8 cellular contexts compared by ENCODE assay signal in the genomic region with DNA sequence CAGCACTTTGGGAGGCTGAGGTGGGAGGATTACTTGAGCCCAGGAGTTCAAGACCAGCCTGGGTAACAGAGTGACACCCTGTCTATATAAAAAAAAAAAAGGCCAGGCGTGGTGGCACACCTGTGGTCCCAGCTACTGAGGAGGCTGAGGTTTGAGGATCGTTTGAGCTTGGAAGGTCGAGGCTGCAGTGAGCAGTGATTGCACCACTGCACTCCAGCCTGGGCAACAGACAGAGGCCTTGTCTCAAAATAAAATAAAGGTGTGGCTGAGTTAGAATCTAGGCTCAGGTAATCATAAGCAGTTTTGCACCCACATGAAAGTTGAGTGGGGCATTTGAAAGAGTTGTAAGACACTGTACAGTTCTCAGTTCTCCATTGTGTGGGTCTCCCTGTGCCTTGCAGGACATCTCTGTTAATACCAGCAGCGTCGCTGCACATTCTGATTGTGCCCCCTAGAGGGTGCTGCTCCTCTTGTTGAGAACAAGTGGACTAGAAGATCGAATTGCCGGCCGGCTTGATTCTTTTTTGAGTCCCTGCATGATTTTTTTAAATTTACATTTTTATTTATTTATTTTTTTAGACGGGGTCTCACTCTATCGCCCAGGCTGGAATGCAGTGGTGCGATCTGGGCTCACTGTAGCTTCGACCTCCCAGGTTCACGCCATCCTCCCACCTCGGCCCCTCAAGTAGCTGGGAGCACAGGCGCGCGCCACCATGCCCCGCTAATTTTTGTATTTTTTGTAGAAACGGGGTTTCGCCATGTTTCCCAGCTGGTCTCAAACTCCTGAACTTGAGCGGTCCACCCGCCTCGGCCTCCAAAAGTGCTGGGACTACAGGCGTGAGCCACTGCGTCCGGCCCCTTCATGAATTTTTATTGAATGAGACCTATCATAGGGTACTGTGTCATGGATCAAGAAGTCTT.
DNase-seq lines count a peak whose midpoint lies in the region; ATAC-seq lines count a peak whose summit lies in the region.

No MANE protein-coding gene starts in this region.

- peak in 1 of 2 donors; percentile 47 for ATAC-seq in CD4-positive, CD25-positive, alpha-beta regulatory T cell (ENCODE audit: low read depth in 2 of 2)
- ATAC-seq in HG03196 (IDR thresholded peaks at IDR 0.05; ENCODE audit: unreplicated experiment), result peak; percentile 87
- peak; percentile 76 for ATAC-seq in activated CD4-positive, alpha-beta T cell treated with anti-CD3 and anti-CD28 coated beads for 36 hours
- ATAC-seq in stimulated activated memory B cell treated with anti-CD40 and anti-IgM and Interleukin-4, amounts not matched to agents 10 μg/mL and 1 μg/mL and 100 μg/mL, for 72 hours, result peak; percentile 74

- no peaks in the 10 kb centered on the region for H3K27me3 ChIP-seq in CD4-positive, CD25-positive, alpha-beta regulatory T cell (ENCODE audit: control insufficient read depth, insufficient read depth, low read length)
- H3K27me3 ChIP-seq in mesenchymal stem cell (ENCODE audit: control insufficient read depth in 1 of 2, insufficient read depth in 1 of 2, low read length in 2 of 2), result no peaks in the 10 kb centered on the region

- H2BK12ac ChIP-seq in mesenchymal stem cell (ENCODE audit: low read length in 2 of 2), result no peak overlapping the region

- H2BK15ac ChIP-seq in mesenchymal stem cell (ENCODE audit: low read depth, poor library complexity, severe bottlenecking), result no peak overlapping the region

- no peak overlapping the region for H3K14ac ChIP-seq in mesenchymal stem cell (ENCODE audit: low read length in 2 of 2)

- H3K9ac ChIP-seq in mesenchymal stem cell (ENCODE audit: low read length), result no peak overlapping the region

- H3K27ac Mint-ChIP-seq in CD4-positive, CD25-positive, alpha-beta regulatory T cell, result no peak overlapping the region
- H3K27ac Mint-ChIP-seq in activated CD4-positive, alpha-beta T cell treated with anti-CD3 and anti-CD28 coated beads for 36 hours, result no peak overlapping the region
- no peak overlapping the region for H3K27ac Mint-ChIP-seq in stimulated activated memory B cell treated with anti-CD40 and anti-IgM and Interleukin-4, amounts not matched to agents 10 μg/mL and 1 μg/mL and 100 μg/mL, for 72 hours

- CTCF ChIA-PET in activated CD4-positive, alpha-beta T cell treated with anti-CD3 and anti-CD28 coated beads for 36 hours (lab: Charles Lee), result interaction anchor here (0.6 to 1.6 kb wide), 8 partner anchors 11 to 1439 kb away, joined by 3 to 10 read pairs (median 4); no protein-coding TSS in a partner anchor

- H2BK120ac ChIP-seq in mesenchymal stem cell (ENCODE audit: low read depth, low read length), result no peak overlapping the region

- POLR2A ChIA-PET in activated CD4-positive, alpha-beta T cell treated with anti-CD3 and anti-CD28 coated beads for 36 hours (lab: Charles Lee), result no interaction called here

- no peak overlapping the region for H2BK5ac ChIP-seq in mesenchymal stem cell (ENCODE audit: low read depth, low read length, poor library complexity, severe bottlenecking)

- H2AK5ac ChIP-seq in mesenchymal stem cell (ENCODE audit: low read length, severe bottlenecking), result no peak overlapping the region

- H3K4me1 ChIP-seq in CD4-positive, CD25-positive, alpha-beta regulatory T cell (ENCODE audit: control insufficient read depth, insufficient read depth, low read length, poor library complexity, severe bottlenecking), result peaks cover 4% of the 10 kb centered on the region
- no peaks in the 10 kb centered on the region for H3K4me1 ChIP-seq in mesenchymal stem cell (ENCODE audit: control insufficient read depth, insufficient read depth, low read depth, low read length)

- H3K4me1 Mint-ChIP-seq in CD4-positive, CD25-positive, alpha-beta regulatory T cell, result no peaks in the 10 kb centered on the region
- H3K4me1 Mint-ChIP-seq in activated CD4-positive, alpha-beta T cell treated with anti-CD3 and anti-CD28 coated beads for 36 hours, result no peaks in the 10 kb centered on the region
- H3K4me1 Mint-ChIP-seq in stimulated activated memory B cell treated with anti-CD40 and anti-IgM and Interleukin-4, amounts not matched to agents 10 μg/mL and 1 μg/mL and 100 μg/mL, for 72 hours, result no peaks in the 10 kb centered on the region

- no peaks in the 10 kb centered on the region for H3K36me3 Mint-ChIP-seq in CD4-positive, CD25-positive, alpha-beta regulatory T cell
- no peaks in the 10 kb centered on the region for H3K36me3 Mint-ChIP-seq in activated CD4-positive, alpha-beta T cell treated with anti-CD3 and anti-CD28 coated beads for 36 hours (ENCODE audit: low read depth)
- H3K36me3 Mint-ChIP-seq in stimulated activated memory B cell treated with anti-CD40 and anti-IgM and Interleukin-4, amounts not matched to agents 10 μg/mL and 1 μg/mL and 100 μg/mL, for 72 hours, result no peaks in the 10 kb centered on the region

- H4K91ac ChIP-seq in mesenchymal stem cell (ENCODE audit: low read length), result no peak overlapping the region

- no peak overlapping the region for H4K8ac ChIP-seq in mesenchymal stem cell (ENCODE audit: low read length)

- no peak overlapping the region for H2AFZ ChIP-seq in mesenchymal stem cell (ENCODE audit: low read depth, low read length)

- intact Hi-C loops in activated CD4-positive, alpha-beta T cell treated with anti-CD3 and anti-CD28 coated beads for 36 hours (cut with DNase I, micrococcal nuclease), result no loop called here

- no peak overlapping the region for H3K4ac ChIP-seq in mesenchymal stem cell (ENCODE audit: low read depth in 1 of 2, low read length in 2 of 2)

- H3K9me3 ChIP-seq in CD4-positive, CD25-positive, alpha-beta regulatory T cell (ENCODE audit: control insufficient read depth in 2 of 2, low read length in 2 of 2), result no peaks in the 10 kb centered on the region
- no peaks in the 10 kb centered on the region for H3K9me3 ChIP-seq in mesenchymal stem cell (ENCODE audit: control insufficient read depth, low read length)

- no peak overlapping the region for H3K18ac ChIP-seq in mesenchymal stem cell (ENCODE audit: low read depth in 1 of 2, low read length in 2 of 2)

- no peak overlapping the region for H3K4me2 ChIP-seq in mesenchymal stem cell (ENCODE audit: low read length, poor library complexity, severe bottlenecking)

- no peaks in the 10 kb centered on the region for H3K9me3 Mint-ChIP-seq in CD4-positive, CD25-positive, alpha-beta regulatory T cell
- H3K9me3 Mint-ChIP-seq in activated CD4-positive, alpha-beta T cell treated with anti-CD3 and anti-CD28 coated beads for 36 hours (ENCODE audit: low read depth), result no peaks in the 10 kb centered on the region
- H3K9me3 Mint-ChIP-seq in stimulated activated memory B cell treated with anti-CD40 and anti-IgM and Interleukin-4, amounts not matched to agents 10 μg/mL and 1 μg/mL and 100 μg/mL, for 72 hours, result no peaks in the 10 kb centered on the region

- H3K4me3 ChIP-seq in CD4-positive, CD25-positive, alpha-beta regulatory T cell (ENCODE audit: low read depth, low read length), result no peak overlapping the region
- no peak overlapping the region for H3K4me3 ChIP-seq in mesenchymal stem cell (ENCODE audit: insufficient read depth in 1 of 2, low read depth in 1 of 2, low read length in 2 of 2)

- no peaks in the 10 kb centered on the region for H3K79me1 ChIP-seq in mesenchymal stem cell (replicated peaks; ENCODE audit: low read length, poor library complexity, severe bottlenecking)

- peak; percentile 24 to 75 (median 44) for DNase-seq in CD4-positive, CD25-positive, alpha-beta regulatory T cell
- DNase-seq in GM19238 (ENCODE audit: insufficient read length, low spot score) (peak; percentile 22), NCI-H460 (ENCODE audit: extremely low read depth, low read depth) (peak; percentile 67), dermis microvascular lymphatic vessel endothelial cell (ENCODE audit: low read depth in 2 of 2) (peak; percentile 50 to 68), mesenchymal stem cell (peak; percentile 69)
- peak; percentile 78 for DNase-seq in activated CD4-positive, alpha-beta T cell treated with anti-CD3 and anti-CD28 coated beads for 36 hours

- no peak overlapping the region for H3K27ac ChIP-seq in CD4-positive, CD25-positive, alpha-beta regulatory T cell (ENCODE audit: insufficient read depth, low read length, poor library complexity, severe bottlenecking)
- no peak overlapping the region for H3K27ac ChIP-seq in mesenchymal stem cell (ENCODE audit: low read length, poor library complexity, severe bottlenecking)

- no peak overlapping the region for H3K23ac ChIP-seq in mesenchymal stem cell (ENCODE audit: low read length in 2 of 2)

- H3K36me3 ChIP-seq in CD4-positive, CD25-positive, alpha-beta regulatory T cell (ENCODE audit: control insufficient read depth, insufficient read depth, low read length), result no peaks in the 10 kb centered on the region
- H3K36me3 ChIP-seq in mesenchymal stem cell (ENCODE audit: control insufficient read depth in 1 of 2, insufficient read depth in 2 of 2, low read depth in 1 of 2, low read length in 2 of 2), result no peaks in the 10 kb centered on the region

- H3K4me3 Mint-ChIP-seq in CD4-positive, CD25-positive, alpha-beta regulatory T cell, result no peak overlapping the region
- no peak overlapping the region for H3K4me3 Mint-ChIP-seq in activated CD4-positive, alpha-beta T cell treated with anti-CD3 and anti-CD28 coated beads for 36 hours
- no peak overlapping the region for H3K4me3 Mint-ChIP-seq in stimulated activated memory B cell treated with anti-CD40 and anti-IgM and Interleukin-4, amounts not matched to agents 10 μg/mL and 1 μg/mL and 100 μg/mL, for 72 hours

- 70% methylated on average over 23 of the region's 26 CpGs for WGBS in mesenchymal stem cell

- no peaks in the 10 kb centered on the region for H3K27me3 Mint-ChIP-seq in CD4-positive, CD25-positive, alpha-beta regulatory T cell
- H3K27me3 Mint-ChIP-seq in activated CD4-positive, alpha-beta T cell treated with anti-CD3 and anti-CD28 coated beads for 36 hours, result no peaks in the 10 kb centered on the region
- H3K27me3 Mint-ChIP-seq in stimulated activated memory B cell treated with anti-CD40 and anti-IgM and Interleukin-4, amounts not matched to agents 10 μg/mL and 1 μg/mL and 100 μg/mL, for 72 hours, result no peaks in the 10 kb centered on the region

Comparison
In these comparisons a context has a peak if more than half of its experiments do, and no peak if none do; other contexts are left out.
1. DNase-seq: peak in every context shown above with its lines; median percentile 78 in activated CD4-positive, alpha-beta T cell treated with anti-CD3 and anti-CD28 coated beads for 36 hours; 69 in mesenchymal stem cell; 67 in NCI-H460; 59 in dermis microvascular lymphatic vessel endothelial cell; 44 in CD4-positive, CD25-positive, alpha-beta regulatory T cell; 22 in GM19238.